Comparison of ENCODE assay signal across 13 cellular contexts in genomic region chr7:8133188-8133848, GRCh38.
DNase-seq lines count a peak whose midpoint lies in the region; ATAC-seq and TF ChIP-seq lines count a peak whose summit lies in the region.
"Had no signal": no experiment of that assay in that cellular context is flagged by ENCODE, and none has a peak within 500 bp of the region (broad histone marks: within the 10 kb centered on the region; RNA-seq: fewer than 3 reads in every experiment).

No MANE protein-coding gene starts in this region.

- no peaks in the 10 kb centered on the region for H3K27me3 Mint-ChIP-seq in effector memory CD8-positive, alpha-beta T cell
- H3K27me3 Mint-ChIP-seq in CD14-positive monocyte (ENCODE audit: low read depth in 3 of 3): peaks cover 0 to 2% (median 0%) of the 10 kb centered on the region in 3 donors

- H3K27me3 ChIP-seq in HAP-1 (ENCODE audit: low read depth): no peaks in the 10 kb centered on the region
- H3K27me3 ChIP-seq: sigmoid colon, uterus had no signal

- no peak for TF ChIP-seq CTCF in GM12865 (IDR thresholded peaks at IDR 0.05; ENCODE audit: insufficient read depth, low read depth, low read length, missing control alignments)
- no peak for TF ChIP-seq CTCF in CD14-positive monocyte (IDR thresholded peaks at IDR 0.05)

- peak overlapping the region; percentile 5; the same call in 1 of the 2 replicates for H3K4me3 ChIP-seq in GM12865 (ENCODE audit: low read depth, low read length)
- H3K4me3 ChIP-seq in HAP-1: no peak overlapping the region
- H3K4me3 ChIP-seq: sigmoid colon, uterus had no signal

- H3K27ac Mint-ChIP-seq in effector memory CD8-positive, alpha-beta T cell: peak overlapping the region; percentile 93 to 96
- no peak overlapping the region for H3K27ac Mint-ChIP-seq in CD14-positive monocyte

- peaks cover 56 to 60% of the 10 kb centered on the region in 2 donors for H3K4me1 Mint-ChIP-seq in effector memory CD8-positive, alpha-beta T cell (ENCODE audit: low read depth in 2 of 2)
- peaks cover 5% of the 10 kb centered on the region for H3K4me1 Mint-ChIP-seq in CD14-positive monocyte

- peaks cover 24% of the 10 kb centered on the region for H3K36me3 Mint-ChIP-seq in effector memory CD8-positive, alpha-beta T cell (ENCODE audit: insufficient read depth)
- H3K36me3 Mint-ChIP-seq in CD14-positive monocyte: peaks cover 0 to 2% of the 10 kb centered on the region in 2 donors

- H3K36me3 ChIP-seq in HAP-1 (replicated peaks): no peaks in the 10 kb centered on the region
- H3K36me3 ChIP-seq: sigmoid colon, uterus had no signal

- intact Hi-C loops in CD14-positive monocyte (cut with micrococcal nuclease): no loop called here

- in situ Hi-C loops in HAP-1 (cut with MboI; ENCODE audit: low sequenced_read_pairs): no loop called here

- DNase-seq in GM12865 (ENCODE audit: low read depth) (peak; percentile 69), CD14-positive monocyte (ENCODE audit: low spot score) (no peak), HAP-1 (ENCODE audit: low spot score in 2 of 2) (no peak)
- no peak for DNase-seq in effector memory CD8-positive, alpha-beta T cell
- no peak for DNase-seq in stimulated activated CD4-positive, alpha-beta T cell treated with anti-CD3 and anti-CD28 coated beads, Interleukin-4, amount 100 ng/mL, for 4 hours
- DNase-seq: activated CD8-positive, alpha-beta memory T cell treated with anti-CD3 and anti-CD28 coated beads, Interleukin-2, amount 50 U/mL, for 4 hours; NCI-H146; sigmoid colon; uterus had no signal

- H3K4me3 Mint-ChIP-seq in effector memory CD8-positive, alpha-beta T cell: peak overlapping the region; percentile 52 to 72
- H3K4me3 Mint-ChIP-seq in CD14-positive monocyte: no peak overlapping the region

- H3K9me3 Mint-ChIP-seq in effector memory CD8-positive, alpha-beta T cell: no peaks in the 10 kb centered on the region
- peaks cover 0 to 2% (median 0%) of the 10 kb centered on the region in 7 donors for H3K9me3 Mint-ChIP-seq in CD14-positive monocyte

- H3K4me1 ChIP-seq in HAP-1: no peaks in the 10 kb centered on the region
- H3K4me1 ChIP-seq: sigmoid colon, uterus had no signal

- ATAC-seq in GM21381 (IDR thresholded peaks at IDR 0.05; ENCODE audit: unreplicated experiment) (peak; percentile 24), HG03432 (IDR thresholded peaks at IDR 0.05; ENCODE audit: unreplicated experiment) (peak; percentile 24), HG03280 (IDR thresholded peaks at IDR 0.05; ENCODE audit: unreplicated experiment) (no peak)
- no peak for ATAC-seq in effector memory CD8-positive, alpha-beta T cell (replicated peaks)
- ATAC-seq: HepG2 had no signal

- H3K9me3 ChIP-seq in HAP-1: no peaks in the 10 kb centered on the region
- H3K9me3 ChIP-seq: sigmoid colon, uterus had no signal

Comparison
In these comparisons a context has a peak if more than half of its experiments do, and no peak if none do; other contexts are left out.
1. ATAC-seq: peak in GM21381 (single experiment) and HG03432 (single experiment); none in effector memory CD8-positive, alpha-beta T cell (single experiment) and HG03280 (single experiment).
2. H3K27ac Mint-ChIP-seq: peak in effector memory CD8-positive, alpha-beta T cell (2 of 2); none in CD14-positive monocyte (0 of 7).
3. H3K4me3 Mint-ChIP-seq: peak in effector memory CD8-positive, alpha-beta T cell (2 of 2); none in CD14-positive monocyte (0 of 2).